ENCODE assay signal across 27 cellular contexts in genomic region chr5:172501708-172502379, GRCh38. TPM values are rescaled to one million over a fixed set of nuclear protein-coding genes. Genes with fewer than 3 reads are reported as not detected.
DNase-seq lines count a peak whose midpoint lies in the region; ATAC-seq and TF ChIP-seq lines count a peak whose summit lies in the region.
"Had no signal": no experiment of that assay in that cellular context is flagged by ENCODE, and none has a peak within 500 bp of the region (broad histone marks: within the 10 kb centered on the region; RNA-seq: fewer than 3 reads in every experiment).

No MANE protein-coding gene starts in this region.

- DNase-seq in cardiac septum (ENCODE audit: low spot score) (peak; percentile 49), right cardiac atrium (no peak), esophagus muscularis mucosa (ENCODE audit: extremely low spot score) (peak; percentile 80), posterior vena cava (ENCODE audit: low spot score) (peak; percentile 34), vagina (ENCODE audit: extremely low spot score in 2 of 2) (peak; percentile 61 to 79), anterior cingulate cortex (lab: John Stamatoyannopoulos, UW) (no peak), HEK293T (ENCODE audit: extremely low spot score) (no peak)
- DNase-seq in stimulated activated CD8-positive, alpha-beta memory T cell treated with anti-CD3 and anti-CD28 coated beads, Interleukin-4, amount 100 ng/mL, for 48 hours, result no peak
- DNase-seq: activated CD4-positive, alpha-beta T cell treated with anti-CD3 and anti-CD28 coated beads for 48 hours; activated naive CD4-positive, alpha-beta T cell treated with anti-CD3 and anti-CD28 coated beads, Interleukin-2, amount 50 U/mL, for 16 hours; amygdala; CD8-positive, alpha-beta memory T cell; DMS 273 treated with DMSO at 0.1 percent for 48 hours; effector CD4-positive, alpha-beta T cell; mesenchymal stem cell; NCI-H1105; NCI-H187 treated with DMSO at 0.1 percent for 48 hours; NCI-H2171 treated with DMSO at 0.1 percent for 48 hours; NCI-H510A; stimulated activated naive CD8-positive, alpha-beta T cell treated with anti-CD3 and anti-CD28 coated beads, Interleukin-15, Interleukin-2, amounts not matched to agents 100 U/mL and 50 U/mL, for 24 hours; T-helper 9 cell had no signal

- H3K9me3 ChIP-seq in right cardiac atrium (ENCODE audit: control insufficient read depth, low read length) (no peaks in the 10 kb centered on the region), esophagus muscularis mucosa (no peaks in the 10 kb centered on the region), vagina (no peaks in the 10 kb centered on the region)
- H3K9me3 ChIP-seq: left lung, SJSA1, thoracic aorta had no signal

- no peaks in the 10 kb centered on the region for H3K36me3 ChIP-seq in esophagus muscularis mucosa
- no peaks in the 10 kb centered on the region for H3K36me3 ChIP-seq in vagina
- H3K36me3 ChIP-seq: left lung, SJSA1, thoracic aorta had no signal

- intact Hi-C loops in cardiac septum (cut with DNase I) (no loop called here), right cardiac atrium (cut with DNase I) (no loop called here), esophagus muscularis mucosa (cut with DNase I) (no loop called here), posterior vena cava (cut with DNase I) (no loop called here), vagina (cut with DNase I) (loop anchor here (10.0 kb wide), 1 partner anchor 53 kb away; no protein-coding TSS in a partner anchor)

- CTCF ChIA-PET in HEK293T (lab: Yijun Ruan, JAX), result no interaction called here

- ATAC-seq in right cardiac atrium, result no peak
- ATAC-seq: left lung; stimulated activated naive CD8-positive, alpha-beta T cell treated with anti-CD3 and anti-CD28 coated beads, Interleukin-15, Interleukin-2, amounts not matched to agents 100 U/mL and 50 U/mL, for 24 hours had no signal

- no peak overlapping the region for H3K27ac ChIP-seq in right cardiac atrium (ENCODE audit: low read length)
- H3K27ac ChIP-seq in esophagus muscularis mucosa (replicated peaks in 1 of 4), result no peak overlapping the region
- no peak overlapping the region for H3K27ac ChIP-seq in vagina
- H3K27ac ChIP-seq: left lung, RWPE1, SJSA1, skin epidermis, thoracic aorta had no signal

- H3K4me1 ChIP-seq in right cardiac atrium (ENCODE audit: control insufficient read depth, insufficient read depth, low read length), result peaks cover 3% of the 10 kb centered on the region
- H3K4me1 ChIP-seq in esophagus muscularis mucosa, result peaks cover 25 to 30% (median 27%) of the 10 kb centered on the region in 4 donors
- H3K4me1 ChIP-seq in vagina, result peaks cover 15% of the 10 kb centered on the region
- H3K4me1 ChIP-seq: SJSA1 had no signal

- no peak for TF ChIP-seq EP300 in esophagus muscularis mucosa (IDR thresholded peaks at IDR 0.05)

- POLR2A ChIA-PET in HEK293T (lab: Yijun Ruan, JAX), result no interaction called here

- H3K4me3 ChIP-seq in right cardiac atrium (ENCODE audit: low read length), result no peak overlapping the region
- H3K4me3 ChIP-seq in esophagus muscularis mucosa, result no peak overlapping the region
- H3K4me3 ChIP-seq in vagina, result no peak overlapping the region
- H3K4me3 ChIP-seq: K562, left lung, SJSA1, skin epidermis, thoracic aorta had no signal

- H3K27me3 ChIP-seq in right cardiac atrium (ENCODE audit: control insufficient read depth, insufficient read depth) (no peaks in the 10 kb centered on the region), esophagus muscularis mucosa (no peaks in the 10 kb centered on the region), vagina (no peaks in the 10 kb centered on the region)
- H3K27me3 ChIP-seq: left lung, SJSA1 had no signal

- WGBS in right cardiac atrium, result 94% methylated on average over 8 of the region's 9 CpGs
- 93% methylated on average over 9 of the region's 9 CpGs for WGBS in esophagus muscularis mucosa

- TF ChIP-seq CTCF in esophagus muscularis mucosa (IDR thresholded peaks at IDR 0.05) (no peak), vagina (IDR thresholded peaks at IDR 0.05) (no peak)

- TF ChIP-seq POLR2A in esophagus muscularis mucosa (IDR thresholded peaks at IDR 0.05; ENCODE audit: low read depth) (no peak), vagina (IDR thresholded peaks at IDR 0.05) (no peak)

TF ChIP-seq in HEK293T, 16 proteins besides CTCF, POLR2A, EP300 and RAD21:
- TF ChIP-seq ELF4 (IDR thresholded peaks at IDR 0.05) (no peak), BHLHE40 (IDR thresholded peaks at IDR 0.05; ENCODE audit: borderline replicate concordance) (no peak), PKNOX1 (IDR thresholded peaks at IDR 0.05) (no peak), SP1 (IDR thresholded peaks at IDR 0.05) (no peak), FOXM1 (IDR thresholded peaks at IDR 0.05; ENCODE audit: borderline replicate concordance) (no peak), FOXA1 (IDR thresholded peaks at IDR 0.05) (no peak), ZNF384 (IDR thresholded peaks at IDR 0.05) (no peak), NFRKB (IDR thresholded peaks at IDR 0.05) (no peak), L3MBTL2 (conservative IDR thresholded peaks at IDR 0.05) (no peak), FOXK2 (IDR thresholded peaks at IDR 0.05) (no peak), ARNT (IDR thresholded peaks at IDR 0.05) (no peak), HDGF (IDR thresholded peaks at IDR 0.05; ENCODE audit: borderline replicate concordance) (no peak), SUZ12 (IDR thresholded peaks at IDR 0.05) (no peak), CTBP1 (IDR thresholded peaks at IDR 0.05; ENCODE audit: borderline replicate concordance) (no peak), TARDBP (IDR thresholded peaks at IDR 0.05) (no peak)

RNA-seq across cellular contexts. Expression of gene SH3PXD2B, which starts 47.5 kb away (rescaled TPM):
- total RNA-seq in cardiac septum (5.1 TPM), right cardiac atrium (10 to 100 TPM in 1 of 4 donors, 1 to 10 TPM in 3; 5.1 to 18.0 (median 9.1) TPM), esophagus muscularis mucosa (10 to 100 TPM; 41.5 to 66.5 (median 49.2) TPM), posterior vena cava (100 to 1,000 TPM in 1 of 2 donors, 10 to 100 TPM in 1; 85.2 to 114 TPM), vagina (30.9 TPM)
- 2.2 TPM for polyA plus RNA-seq in right cardiac atrium
- polyA plus RNA-seq: CD8-positive, alpha-beta memory T cell had no signal

Comparison
In these comparisons a context has a peak if more than half of its experiments do, and no peak if none do; other contexts are left out.
1. DNase-seq: peak in cardiac septum (single experiment), esophagus muscularis mucosa (single experiment), posterior vena cava (single experiment) and vagina (2 of 2); none in right cardiac atrium (0 of 3), stimulated activated CD8-positive, alpha-beta memory T cell treated with anti-CD3 and anti-CD28 coated beads, Interleukin-4, amount 100 ng/mL, for 48 hours (single experiment), anterior cingulate cortex (0 of 58) and HEK293T (single experiment).